Comparison of ENCODE assay signal across 27 cellular contexts in genomic region chr6:136958168-136958567, GRCh38. TPM values are rescaled to one million over a fixed set of nuclear protein-coding genes. Genes with fewer than 3 reads are reported as not detected.
"Had no signal": no experiment of that assay in that cellular context is flagged by ENCODE, and none has a peak within 500 bp of the region (broad histone marks: within the 10 kb centered on the region; RNA-seq: fewer than 3 reads in every experiment).

No MANE protein-coding gene starts in this region.

- H2AFZ ChIP-seq: hepatocyte had no signal

- H3K36me3 Mint-ChIP-seq: naive thymus-derived CD4-positive, alpha-beta T cell; stimulated activated memory B cell treated with anti-CD40 and anti-IgM and Interleukin-4, amounts not matched to agents 10 μg/mL and 1 μg/mL and 100 μg/mL, for 72 hours had no signal

- H3K4me1 ChIP-seq: tibial artery, upper lobe of right lung, vagina had no signal

- H3K36me3 ChIP-seq: spleen, tibial artery, upper lobe of right lung, vagina had no signal

- H3K27ac ChIP-seq: spleen, tibial artery, upper lobe of right lung, vagina had no signal

- H3K4me3 ChIP-seq: hepatocyte, spleen, tibial artery, upper lobe of right lung, vagina had no signal

- H3K27me3 ChIP-seq: vagina had no signal

- H3K4me3 Mint-ChIP-seq: dendritic cell treated with granulocyte-macrophage colony-stimulating factor and Interleukin-4, amounts not matched to agents 40 ng/mL and 50 ng/mL, for 4 days; effector memory CD8-positive, alpha-beta T cell; naive thymus-derived CD4-positive, alpha-beta T cell; nephron progenitor cell; stimulated activated memory B cell treated with anti-CD40 and anti-IgM and Interleukin-4, amounts not matched to agents 10 μg/mL and 1 μg/mL and 100 μg/mL, for 72 hours; stimulated activated naive CD8-positive, alpha-beta T cell treated with anti-CD3 and anti-CD28 coated beads, Interleukin-15, Interleukin-2, amounts not matched to agents 100 ng/mL and 50 ng/mL, for 24 hours had no signal

- H3K27ac Mint-ChIP-seq: dendritic cell treated with granulocyte-macrophage colony-stimulating factor and Interleukin-4, amounts not matched to agents 40 ng/mL and 50 ng/mL, for 4 days; effector memory CD8-positive, alpha-beta T cell; naive thymus-derived CD4-positive, alpha-beta T cell; nephron progenitor cell; stimulated activated memory B cell treated with anti-CD40 and anti-IgM and Interleukin-4, amounts not matched to agents 10 μg/mL and 1 μg/mL and 100 μg/mL, for 72 hours; stimulated activated naive CD8-positive, alpha-beta T cell treated with anti-CD3 and anti-CD28 coated beads, Interleukin-15, Interleukin-2, amounts not matched to agents 100 ng/mL and 50 ng/mL, for 24 hours had no signal

- DNase-seq: effector memory CD8-positive, alpha-beta T cell; erythroblast; foreskin melanocyte; head of caudate nucleus; kidney glomerular epithelial cell; naive thymus-derived CD4-positive, alpha-beta T cell; nephron progenitor cell; spleen; stimulated activated CD4-positive, alpha-beta T cell treated with anti-CD3 and anti-CD28 coated beads, Interleukin-15, amount 100 ng/mL, for 24 hours; stimulated activated CD4-positive, alpha-beta T cell treated with anti-CD3 and anti-CD28 coated beads, Interleukin-1b, Interleukin-23, amount 100 ng/mL, for 48 hours; stimulated activated CD4-positive, alpha-beta T cell treated with anti-CD3 and anti-CD28 coated beads, Interleukin-4, amount 100 ng/mL, for 24 hours; tibial artery; upper lobe of right lung had no signal

- ATAC-seq: effector memory CD8-positive, alpha-beta T cell; naive thymus-derived CD4-positive, alpha-beta T cell; sciatic nerve; stimulated activated memory B cell treated with anti-CD40 and anti-IgM and Interleukin-4, amounts not matched to agents 10 μg/mL and 1 μg/mL and 100 μg/mL, for 72 hours; upper lobe of right lung had no signal

- FAIRE-seq: endothelial cell of umbilical vein, islet of Langerhans had no signal

- H3K9me3 ChIP-seq: spleen, tibial artery, upper lobe of right lung, vagina had no signal

- H3K9me3 Mint-ChIP-seq: dendritic cell treated with granulocyte-macrophage colony-stimulating factor and Interleukin-4, amounts not matched to agents 40 ng/mL and 50 ng/mL, for 4 days; effector memory CD8-positive, alpha-beta T cell; naive thymus-derived CD4-positive, alpha-beta T cell; nephron progenitor cell; stimulated activated memory B cell treated with anti-CD40 and anti-IgM and Interleukin-4, amounts not matched to agents 10 μg/mL and 1 μg/mL and 100 μg/mL, for 72 hours; stimulated activated naive CD8-positive, alpha-beta T cell treated with anti-CD3 and anti-CD28 coated beads, Interleukin-15, Interleukin-2, amounts not matched to agents 100 ng/mL and 50 ng/mL, for 24 hours had no signal

- H3K79me2 ChIP-seq: hepatocyte had no signal

- H3K4me2 ChIP-seq: hepatocyte had no signal

RNA-seq across cellular contexts. Expression of gene SLC35D3, which starts 36.1 kb away (rescaled TPM):
- total RNA-seq: endothelial cell of umbilical vein, hepatocyte, lung microvascular endothelial cell, mesenteric fat pad, omental fat pad, pulmonary artery endothelial cell, sciatic nerve, skeletal muscle tissue, spleen, upper lobe of right lung, vagina had no signal
- polyA plus RNA-seq: endothelial cell of umbilical vein; liver; naive thymus-derived CD4-positive, alpha-beta T cell; spleen had no signal
